Comparison of ENCODE assay signal across 33 cellular contexts in genomic region chr18:79552696-79553095, GRCh38.
DNase-seq lines count a peak whose midpoint lies in the region; ATAC-seq and TF ChIP-seq lines count a peak whose summit lies in the region.
"Had no signal": no experiment of that assay in that cellular context is flagged by ENCODE, and none has a peak within 500 bp of the region (broad histone marks: within the 10 kb centered on the region; RNA-seq: fewer than 3 reads in every experiment).

No MANE protein-coding gene starts in this region.

- H3K27me3 Mint-ChIP-seq in natural killer cell treated with Interleukin-12 subunit alpha and Interleukin-12 subunit beta and Interleukin-15 and Interleukin-18, amount 100 ng/mL, for 72 hours: no peaks in the 10 kb centered on the region
- H3K27me3 Mint-ChIP-seq in natural killer cell (ENCODE audit: low read depth in 2 of 2): no peaks in the 10 kb centered on the region
- H3K27me3 Mint-ChIP-seq: activated CD8-positive, alpha-beta T cell treated with anti-CD3 and anti-CD28 coated beads for 36 hours; B cell; CD8-positive, alpha-beta memory T cell; progenitor cell of endocrine pancreas had no signal

- H3K4me1 ChIP-seq in Peyer's patch (no peaks in the 10 kb centered on the region), left lung (no peaks in the 10 kb centered on the region)
- H3K4me1 ChIP-seq: gastroesophageal sphincter, HAP-1 had no signal

- H3K36me3 Mint-ChIP-seq in natural killer cell treated with Interleukin-12 subunit alpha and Interleukin-12 subunit beta and Interleukin-15 and Interleukin-18, amount 100 ng/mL, for 72 hours: no peaks in the 10 kb centered on the region
- H3K36me3 Mint-ChIP-seq in natural killer cell: no peaks in the 10 kb centered on the region
- H3K36me3 Mint-ChIP-seq: CD8-positive, alpha-beta memory T cell; immature natural killer cell had no signal

- H3K27ac ChIP-seq in Peyer's patch (no peak overlapping the region), left lung (no peak overlapping the region)
- H3K27ac ChIP-seq: dorsolateral prefrontal cortex, gastroesophageal sphincter, HL-60, KMS-11 had no signal

- intact Hi-C loops in natural killer cell (cut with micrococcal nuclease) (no loop called here), left lung (cut with DNase I) (no loop called here)

- no peak for ATAC-seq in natural killer cell treated with Interleukin-12 subunit alpha and Interleukin-12 subunit beta and Interleukin-15 and Interleukin-18, amount 100 ng/mL, for 72 hours
- no peak for ATAC-seq in natural killer cell
- ATAC-seq in left lung: no peak
- ATAC-seq: activated CD8-positive, alpha-beta T cell treated with anti-CD3 and anti-CD28 coated beads for 36 hours; gastroesophageal sphincter; left lobe of liver; SK-N-SH treated with all-trans-retinoic acid at 6 μM for 48 hours had no signal

- TF ChIP-seq CTCF in natural killer cell (IDR thresholded peaks at IDR 0.05) (no peak), Peyer's patch (IDR thresholded peaks at IDR 0.05) (no peak), left lung (IDR thresholded peaks at IDR 0.05) (no peak)

- H3K4me3 ChIP-seq in Peyer's patch (no peak overlapping the region), left lung (no peak overlapping the region)
- H3K4me3 ChIP-seq: dorsolateral prefrontal cortex, gastroesophageal sphincter, HAP-1, MG63 had no signal

- no peaks in the 10 kb centered on the region for H3K9me3 Mint-ChIP-seq in natural killer cell treated with Interleukin-12 subunit alpha and Interleukin-12 subunit beta and Interleukin-15 and Interleukin-18, amount 100 ng/mL, for 72 hours
- no peaks in the 10 kb centered on the region for H3K9me3 Mint-ChIP-seq in natural killer cell
- H3K9me3 Mint-ChIP-seq: activated CD8-positive, alpha-beta T cell treated with anti-CD3 and anti-CD28 coated beads for 36 hours; activated T-helper 1 cell treated with anti-CD3 and anti-CD28 coated beads, Interleukin-12 subunit alpha, Interleukin-12 subunit beta, Interleukin-2, Interleukin-4 antibody, amounts not matched to agents 30 ng/mL and 10 ng/mL and 1 ng/mL, durations not matched to agents 14 hours and 24 hours and 36 hours; CD8-positive, alpha-beta memory T cell; immature natural killer cell; neural crest cell had no signal

- no peak overlapping the region for H3K27ac Mint-ChIP-seq in natural killer cell treated with Interleukin-12 subunit alpha and Interleukin-12 subunit beta and Interleukin-15 and Interleukin-18, amount 100 ng/mL, for 72 hours
- no peak overlapping the region for H3K27ac Mint-ChIP-seq in natural killer cell
- H3K27ac Mint-ChIP-seq: activated CD8-positive, alpha-beta T cell treated with anti-CD3 and anti-CD28 coated beads for 36 hours; activated T-helper 1 cell treated with anti-CD3 and anti-CD28 coated beads, Interleukin-12 subunit alpha, Interleukin-12 subunit beta, Interleukin-2, Interleukin-4 antibody, amounts not matched to agents 30 ng/mL and 10 ng/mL and 1 ng/mL, durations not matched to agents 14 hours and 24 hours and 36 hours; B cell; CD8-positive, alpha-beta memory T cell; immature natural killer cell; progenitor cell of endocrine pancreas had no signal

- no peak overlapping the region for H3K4me3 Mint-ChIP-seq in natural killer cell treated with Interleukin-12 subunit alpha and Interleukin-12 subunit beta and Interleukin-15 and Interleukin-18, amount 100 ng/mL, for 72 hours
- H3K4me3 Mint-ChIP-seq in natural killer cell: no peak overlapping the region
- H3K4me3 Mint-ChIP-seq: activated CD8-positive, alpha-beta T cell treated with anti-CD3 and anti-CD28 coated beads for 36 hours; activated T-helper 1 cell treated with anti-CD3 and anti-CD28 coated beads, Interleukin-12 subunit alpha, Interleukin-12 subunit beta, Interleukin-2, Interleukin-4 antibody, amounts not matched to agents 30 ng/mL and 10 ng/mL and 1 ng/mL, durations not matched to agents 14 hours and 24 hours and 36 hours; B cell; CD8-positive, alpha-beta memory T cell; immature natural killer cell; neural crest cell had no signal

- H3K36me3 ChIP-seq in Peyer's patch (no peaks in the 10 kb centered on the region), left lung (no peaks in the 10 kb centered on the region)
- H3K36me3 ChIP-seq: gastroesophageal sphincter, HAP-1, MG63 had no signal

- H3K27me3 ChIP-seq in Peyer's patch: no peaks in the 10 kb centered on the region
- peaks cover 0 to 18% of the 10 kb centered on the region in 2 donors for H3K27me3 ChIP-seq in left lung
- H3K27me3 ChIP-seq: MG63 had no signal

- TF ChIP-seq POLR2A in Peyer's patch (IDR thresholded peaks at IDR 0.05): no peak

- H3K9me3 ChIP-seq in Peyer's patch (no peaks in the 10 kb centered on the region), left lung (no peaks in the 10 kb centered on the region)
- H3K9me3 ChIP-seq: gastroesophageal sphincter, HAP-1, MG63 had no signal

- H3K4me1 Mint-ChIP-seq in natural killer cell treated with Interleukin-12 subunit alpha and Interleukin-12 subunit beta and Interleukin-15 and Interleukin-18, amount 100 ng/mL, for 72 hours (ENCODE audit: low read depth in 2 of 2): no peaks in the 10 kb centered on the region
- peaks cover 0 to 4% of the 10 kb centered on the region in 2 donors for H3K4me1 Mint-ChIP-seq in natural killer cell
- H3K4me1 Mint-ChIP-seq: B cell; CD8-positive, alpha-beta memory T cell; immature natural killer cell; neural crest cell had no signal

- peak; percentile 34 for DNase-seq in natural killer cell treated with Interleukin-12 subunit alpha and Interleukin-12 subunit beta and Interleukin-15 and Interleukin-18, amount 100 ng/mL, for 72 hours (ENCODE audit: low spot score)
- DNase-seq in natural killer cell (no peak), Peyer's patch (peak in 2 of 3 donors; percentile 25 to 34), left lung (peak; percentile 31 to 77), ureter (ENCODE audit: low spot score) (peak; percentile 37), T-helper 2 cell (no peak), SW480 (ENCODE audit: low spot score) (no peak), SW 1271 (lab: John Stamatoyannopoulos, UW) (no peak)
- DNase-seq: ACHN; activated CD8-positive, alpha-beta memory T cell treated with anti-CD3 and anti-CD28 coated beads, Interleukin-2, amount 50 U/mL, for 48 hours; activated CD8-positive, alpha-beta T cell treated with anti-CD3 and anti-CD28 coated beads for 36 hours; activated naive CD4-positive, alpha-beta T cell treated with Interleukin-2 at 50 U/mL for 16 hours; CD8-positive, alpha-beta memory T cell; DMS 273 treated with DMSO at 0.1 percent for 48 hours; hippocampal formation; immature natural killer cell; mesenchymal stem cell; MG63; NCI-H2107; NCI-H446 treated with DMSO at 0.1 percent for 48 hours; stimulated activated CD4-positive, alpha-beta T cell treated with anti-CD3 and anti-CD28 coated beads, Interleukin-4, amount 100 ng/mL, for 24 hours; trophoblast cell had no signal

Comparison
In these comparisons a context has a peak if more than half of its experiments do, and no peak if none do; other contexts are left out.
1. DNase-seq: peak in natural killer cell treated with Interleukin-12 subunit alpha and Interleukin-12 subunit beta and Interleukin-15 and Interleukin-18, amount 100 ng/mL, for 72 hours (single experiment), Peyer's patch (2 of 3), left lung (2 of 2) and ureter (single experiment); none in natural killer cell (single experiment), T-helper 2 cell (0 of 5), SW480 (single experiment) and SW 1271 (0 of 2).